17 cellular contexts compared by ENCODE assay signal in the genomic region with DNA sequence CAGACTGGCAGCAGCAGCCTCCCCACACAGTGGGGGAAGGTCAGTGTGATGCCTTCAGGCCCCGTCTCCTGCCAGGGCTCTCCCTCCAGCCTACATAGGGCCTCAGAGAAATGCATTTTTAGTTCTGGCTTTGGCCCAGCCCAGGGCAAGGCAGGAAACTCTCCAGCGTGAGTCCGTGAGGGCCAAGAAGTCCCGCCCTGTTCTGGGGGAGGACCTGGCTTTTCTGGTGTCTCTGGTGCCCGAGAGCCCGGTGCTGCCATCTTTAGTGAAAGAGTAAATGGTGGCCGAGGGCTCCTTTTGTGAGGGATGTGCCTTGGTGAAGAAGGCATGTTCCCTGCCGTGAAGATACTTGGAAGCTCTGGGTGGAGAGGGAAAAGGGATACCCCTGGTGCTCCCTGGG. TPM values are rescaled to one million over a fixed set of nuclear protein-coding genes. Genes with fewer than 3 reads are reported as not detected.
A peak's percentile ranks its signal among the peaks of the same experiment; 100 is the strongest.
DNase-seq lines count a peak whose midpoint lies in the region; ATAC-seq, FAIRE-seq and TF ChIP-seq lines count a peak whose summit lies in the region.
"Had no signal": no experiment of that assay in that cellular context is flagged by ENCODE, and none has a peak within 500 bp of the region (broad histone marks: within the 10 kb centered on the region; RNA-seq: fewer than 3 reads in every experiment).

No MANE protein-coding gene starts in this region.

- no peaks in the 10 kb centered on the region for H3K27me3 ChIP-seq in H1 (replicated peaks in 1 of 4; ENCODE audit: control insufficient read depth in 3 of 4, extremely low read depth in 1 of 4, insufficient read depth in 3 of 4, low read length in 3 of 4)

- no peaks in the 10 kb centered on the region for H3K23me2 ChIP-seq in H1 (ENCODE audit: low read depth, low read length)

- H3K36me3 ChIP-seq in H1 (ENCODE audit: control insufficient read depth in 2 of 4, insufficient read depth in 4 of 4, low read length in 3 of 4), result peaks cover 12 to 50% (median 27%) of the 10 kb centered on the region in 4 experiments; a peak in 7 of 8 replicates

- no peak overlapping the region for H3K14ac ChIP-seq in H1 (ENCODE audit: insufficient read length)

- no peak overlapping the region for H2BK5ac ChIP-seq in H1 (ENCODE audit: low read depth, low read length)

- POLR2A ChIA-PET in H1 (lab: Charles Lee; ENCODE audit: partially characterized antibody), result interaction anchor here (1.9 kb wide), 1 partner anchor 12 kb away, joined by 7 read pairs; no protein-coding TSS in a partner anchor
- POLR2A ChIA-PET in naive thymus-derived CD8-positive, alpha-beta T cell (lab: Charles Lee), result interaction anchor here (1.8 kb wide), 1 partner anchor 18 kb away, joined by 4 read pairs; no protein-coding TSS in a partner anchor
- POLR2A ChIA-PET in activated CD4-positive, alpha-beta T cell treated with anti-CD3 and anti-CD28 coated beads, Interleukin-2, amount 10 ng/mL, durations not matched to agents 7 days and 5 days (lab: Charles Lee), result no interaction called here

- no peaks in the 10 kb centered on the region for H3K79me2 ChIP-seq in H1 (ENCODE audit: control insufficient read depth in 1 of 2, insufficient read depth in 2 of 2, low read length in 2 of 2)

- no peak overlapping the region for H4K91ac ChIP-seq in H1 (replicated peaks; ENCODE audit: insufficient read length, low read length)

- FAIRE-seq in H1 (lab: Jason Lieb, UNC), result no peak
- FAIRE-seq: astrocyte, HTR-8/SVneo had no signal

- H3K9me3 Mint-ChIP-seq in stimulated activated naive CD8-positive, alpha-beta T cell treated with anti-CD3 and anti-CD28 coated beads, Interleukin-15, Interleukin-2, amounts not matched to agents 100 ng/mL and 50 ng/mL, for 24 hours, result peaks cover 5% of the 10 kb centered on the region
- H3K9me3 Mint-ChIP-seq in naive thymus-derived CD8-positive, alpha-beta T cell, result peaks cover 0 to 10% (median 5%) of the 10 kb centered on the region in 9 donors
- H3K9me3 Mint-ChIP-seq in activated CD4-positive, alpha-beta T cell treated with anti-CD3 and anti-CD28 coated beads, Interleukin-2, amount 10 ng/mL, durations not matched to agents 7 days and 5 days, result peaks cover 10% of the 10 kb centered on the region

- no peaks in the 10 kb centered on the region for H3K4me1 Mint-ChIP-seq in stimulated activated naive CD8-positive, alpha-beta T cell treated with anti-CD3 and anti-CD28 coated beads, Interleukin-15, Interleukin-2, amounts not matched to agents 100 ng/mL and 50 ng/mL, for 24 hours (ENCODE audit: low read depth)
- peaks cover 4 to 31% (median 12%) of the 10 kb centered on the region in 4 donors for H3K4me1 Mint-ChIP-seq in naive thymus-derived CD8-positive, alpha-beta T cell
- peaks cover 9% of the 10 kb centered on the region for H3K4me1 Mint-ChIP-seq in activated CD4-positive, alpha-beta T cell treated with anti-CD3 and anti-CD28 coated beads, Interleukin-2, amount 10 ng/mL, durations not matched to agents 7 days and 5 days

- H3K18ac ChIP-seq in H1 (ENCODE audit: extremely low read depth, low read length), result no peak overlapping the region

- 92% methylated on average over 8 of the region's 8 CpGs; no CpG with 5 or more reads in 1 of the 2 experiments for WGBS in H1 (ENCODE audit: extremely low coverage in 1 of 2, insufficient coverage in 1 of 2, insufficient read length in 1 of 2, insufficient replicate concordance in 2 of 2, low coverage in 1 of 2, low lambda C conversion rate in 2 of 2, missing lambda C conversion rate in 1 of 2), 2 experiments

- H4K20me1 ChIP-seq in H1 (replicated peaks in 1 of 2; ENCODE audit: control insufficient read depth in 1 of 2, insufficient read depth in 2 of 2, low read length in 2 of 2), result no peaks in the 10 kb centered on the region

- no peak for ATAC-seq in stimulated activated naive CD8-positive, alpha-beta T cell treated with anti-CD3 and anti-CD28 coated beads, Interleukin-15, Interleukin-2, amounts not matched to agents 100 U/mL and 50 U/mL, for 24 hours
- ATAC-seq in naive thymus-derived CD8-positive, alpha-beta T cell, result no peak

- no peak overlapping the region for H3K4me3 Mint-ChIP-seq in stimulated activated naive CD8-positive, alpha-beta T cell treated with anti-CD3 and anti-CD28 coated beads, Interleukin-15, Interleukin-2, amounts not matched to agents 100 ng/mL and 50 ng/mL, for 24 hours
- no peak overlapping the region for H3K4me3 Mint-ChIP-seq in naive thymus-derived CD8-positive, alpha-beta T cell
- no peak overlapping the region for H3K4me3 Mint-ChIP-seq in activated CD4-positive, alpha-beta T cell treated with anti-CD3 and anti-CD28 coated beads, Interleukin-2, amount 10 ng/mL, durations not matched to agents 7 days and 5 days

- H3K9me3 ChIP-seq in H1 (ENCODE audit: insufficient read depth in 2 of 2, low read depth in 1 of 2, low read length in 1 of 2), result no peaks in the 10 kb centered on the region

- no peak overlapping the region for H4K5ac ChIP-seq in H1 (ENCODE audit: insufficient read length, low read depth, low read length)

- no peak overlapping the region for H3K56ac ChIP-seq in H1 (replicated peaks; ENCODE audit: insufficient read length, low read depth, low read length)

- H3K4ac ChIP-seq in H1 (replicated peaks; ENCODE audit: insufficient read length, low read depth, low read length), result no peak overlapping the region

- no peak for TF ChIP-seq EP300 in H1 (IDR thresholded peaks at IDR 0.05; ENCODE audit: borderline replicate concordance in 1 of 2, low read depth in 2 of 2, low read length in 2 of 2)

- H2AK5ac ChIP-seq in H1 (ENCODE audit: low read depth, low read length), result no peak overlapping the region

- no peak overlapping the region for H2AFZ ChIP-seq in H1 (ENCODE audit: low read length)

- H3K79me1 ChIP-seq in H1 (ENCODE audit: low read depth, low read length), result no peaks in the 10 kb centered on the region

- H4K8ac ChIP-seq in H1 (ENCODE audit: extremely low read depth, insufficient read depth, low read length), result peak overlapping the region; percentile 60; the same call in 1 of the 2 replicates

- no peak for DNase-seq in stimulated activated naive CD8-positive, alpha-beta T cell treated with anti-CD3 and anti-CD28 coated beads, Interleukin-15, Interleukin-2, amounts not matched to agents 100 U/mL and 50 U/mL, for 24 hours
- DNase-seq in H1 (ENCODE audit: low read depth in 1 of 2, low spot score in 2 of 2) (no peak), germinal center (ENCODE audit: low spot score) (no peak), NCI-H524 (lab: John Stamatoyannopoulos, UW) (no peak), occipital lobe (lab: John Stamatoyannopoulos, UW) (no peak)
- no peak for DNase-seq in naive thymus-derived CD8-positive, alpha-beta T cell
- no peak for DNase-seq in activated CD4-positive, alpha-beta T cell treated with anti-CD3 and anti-CD28 coated beads, Interleukin-2, amount 10 ng/mL, durations not matched to agents 7 days and 5 days
- DNase-seq: activated CD8-positive, alpha-beta memory T cell treated with anti-CD3 and anti-CD28 coated beads for 24 hours; activated gamma-delta T cell; NCI-H1417 treated with DMSO at 0.1 percent for 48 hours; NCI-H2171 treated with DMSO at 0.1 percent for 48 hours; T-helper 1 cell had no signal

- H2BK15ac ChIP-seq in H1 (ENCODE audit: low read length), result no peak overlapping the region

- TF ChIP-seq RAD21 in H1 (IDR thresholded peaks at IDR 0.05 in 1 of 2, conservative IDR thresholded peaks at IDR 0.05 in 1 of 2; ENCODE audit: low read depth in 2 of 2, low read length in 2 of 2), result no peak

- no peak overlapping the region for H3K27ac ChIP-seq in H1 (ENCODE audit: low read depth, low read length)
- H3K27ac ChIP-seq: coronary artery had no signal

- CTCF ChIA-PET in H1 (lab: Charles Lee; ENCODE audit: partially characterized antibody), result no interaction called here
- CTCF ChIA-PET in activated CD4-positive, alpha-beta T cell treated with anti-CD3 and anti-CD28 coated beads, Interleukin-2, amount 10 ng/mL, durations not matched to agents 7 days and 5 days (lab: Charles Lee), result no interaction called here

- peaks cover 70% of the 10 kb centered on the region for H3K36me3 Mint-ChIP-seq in stimulated activated naive CD8-positive, alpha-beta T cell treated with anti-CD3 and anti-CD28 coated beads, Interleukin-15, Interleukin-2, amounts not matched to agents 100 ng/mL and 50 ng/mL, for 24 hours (ENCODE audit: low read depth)
- H3K36me3 Mint-ChIP-seq in naive thymus-derived CD8-positive, alpha-beta T cell, result peaks cover 7 to 66% (median 32%) of the 10 kb centered on the region in 3 donors
- H3K36me3 Mint-ChIP-seq in activated CD4-positive, alpha-beta T cell treated with anti-CD3 and anti-CD28 coated beads, Interleukin-2, amount 10 ng/mL, durations not matched to agents 7 days and 5 days (ENCODE audit: low read depth), result peaks cover 64% of the 10 kb centered on the region

- no peak for TF ChIP-seq CTCF in H1 (IDR thresholded peaks at IDR 0.05; ENCODE audit: control extremely low read depth in 1 of 3, insufficient read depth in 1 of 3, low read depth in 1 of 3, low read length in 3 of 3)

- no peak overlapping the region for H3K23ac ChIP-seq in H1 (ENCODE audit: insufficient read length)

- H3K4me1 ChIP-seq in H1 (replicated peaks in 1 of 4; ENCODE audit: control insufficient read depth in 3 of 4, insufficient read depth in 4 of 4, low read length in 3 of 4), result peaks cover 0 to 5% (median 2%) of the 10 kb centered on the region in 4 experiments; a peak in 4 of 7 replicates

- TF ChIP-seq POLR2A in H1 (IDR thresholded peaks at IDR 0.05; ENCODE audit: control extremely low read depth in 1 of 2, low read depth in 2 of 2, low read length in 2 of 2), result no peak

- H2BK20ac ChIP-seq in H1 (ENCODE audit: low read length), result no peak overlapping the region

- H2BK12ac ChIP-seq in H1 (ENCODE audit: low read depth, low read length), result no peak overlapping the region

- no peak overlapping the region for H3K9ac ChIP-seq in H1 (replicated peaks in 1 of 4; ENCODE audit: extremely low read depth in 1 of 4, low read depth in 3 of 4, low read length in 3 of 4)

- no peak overlapping the region for H2BK120ac ChIP-seq in H1 (replicated peaks; ENCODE audit: low read depth, low read length)

- H3K4me3 ChIP-seq in H1 (ENCODE audit: extremely low read depth in 1 of 4, insufficient read depth in 2 of 4, low read depth in 3 of 4, low read length in 4 of 4), result no peak overlapping the region
- H3K4me3 ChIP-seq: coronary artery, lung had no signal

- H3K27ac Mint-ChIP-seq in stimulated activated naive CD8-positive, alpha-beta T cell treated with anti-CD3 and anti-CD28 coated beads, Interleukin-15, Interleukin-2, amounts not matched to agents 100 ng/mL and 50 ng/mL, for 24 hours, result peak overlapping the region; percentile 7
- peak overlapping the region; percentile 30 to 90 (median 84) for H3K27ac Mint-ChIP-seq in naive thymus-derived CD8-positive, alpha-beta T cell
- no peak overlapping the region for H3K27ac Mint-ChIP-seq in activated CD4-positive, alpha-beta T cell treated with anti-CD3 and anti-CD28 coated beads, Interleukin-2, amount 10 ng/mL, durations not matched to agents 7 days and 5 days

- H3K4me2 ChIP-seq in H1 (ENCODE audit: insufficient read depth in 1 of 2, low read depth in 2 of 2, low read length in 2 of 2), result no peak overlapping the region

- no peaks in the 10 kb centered on the region for H3K27me3 Mint-ChIP-seq in stimulated activated naive CD8-positive, alpha-beta T cell treated with anti-CD3 and anti-CD28 coated beads, Interleukin-15, Interleukin-2, amounts not matched to agents 100 ng/mL and 50 ng/mL, for 24 hours
- no peaks in the 10 kb centered on the region for H3K27me3 Mint-ChIP-seq in naive thymus-derived CD8-positive, alpha-beta T cell
- no peaks in the 10 kb centered on the region for H3K27me3 Mint-ChIP-seq in activated CD4-positive, alpha-beta T cell treated with anti-CD3 and anti-CD28 coated beads, Interleukin-2, amount 10 ng/mL, durations not matched to agents 7 days and 5 days

RNA-seq across cellular contexts. Expression of gene DIP2A, which starts 14.8 kb away (rescaled TPM):
- total RNA-seq in H1 (2021; fragmentation: NEBNext Ultra II Directional; extraction: Animal tissue kit (Norgen Biotek cat#: 25700)), result 24.4 and 27.1 TPM in 2 replicates
- polyA plus RNA-seq in H1 (2011; rRNA removed), result 16.0 and 23.2 TPM in 2 replicates
- polyA plus RNA-seq in H1 (2011; cell fraction: cytosol; rRNA removed), result 26.8 TPM
- polyA plus RNA-seq in H1 (2011; cell fraction: nucleus; rRNA removed), result 86.2 TPM
- polyA plus RNA-seq in H1 (2012, experiment 1 of 2), result 17.7 to 23.0 TPM (median 21.3 TPM) in 4 replicates
- polyA plus RNA-seq in H1 (2012, experiment 2 of 2), result 5.8 TPM
- 11.7 TPM for polyA plus RNA-seq in H1 (2013, experiment 1 of 2)
- 10.8 TPM for polyA plus RNA-seq in H1 (2013, experiment 2 of 2)
- 35.7 and 43.9 TPM in 2 replicates for polyA minus RNA-seq in H1 (2011; rRNA and poly(A)+ RNA removed)
- polyA minus RNA-seq in H1 (2011; cell fraction: cytosol; rRNA and poly(A)+ RNA removed), result 31.7 TPM
- polyA minus RNA-seq in H1 (2011; cell fraction: nucleus; rRNA and poly(A)+ RNA removed), result 62.1 TPM
- total RNA-seq in naive thymus-derived CD8-positive, alpha-beta T cell, result 100 to 1,000 TPM; 158 to 163 TPM
- 10 to 100 TPM; 26.8 to 33.6 (median 28.6) TPM for polyA plus RNA-seq in naive thymus-derived CD8-positive, alpha-beta T cell
- total RNA-seq in activated CD4-positive, alpha-beta T cell treated with anti-CD3 and anti-CD28 coated beads, Interleukin-2, amount 10 ng/mL, durations not matched to agents 7 days and 5 days, result 10 to 100 TPM; 57.6 to 62.1 TPM
- total RNA-seq in occipital lobe, result 26.8 TPM
